ENCODE assay signal across 23 cellular contexts in genomic region chr19:56993851-56994250, GRCh38.
"Had no signal": no experiment of that assay in that cellular context is flagged by ENCODE, and none has a peak within 500 bp of the region (broad histone marks: within the 10 kb centered on the region; RNA-seq: fewer than 3 reads in every experiment).

No MANE protein-coding gene starts in this region.

- H3K9ac ChIP-seq: parathyroid adenoma had no signal

- H3K4me2 ChIP-seq: hepatocyte had no signal

- H2AFZ ChIP-seq: hepatocyte, parathyroid adenoma had no signal

- H3K79me2 ChIP-seq: hepatocyte, parathyroid adenoma had no signal

- H3K4me1 ChIP-seq: heart left ventricle, parathyroid adenoma, psoas muscle, sigmoid colon, transverse colon, upper lobe of right lung, uterus had no signal

- H3K27ac Mint-ChIP-seq: effector memory CD8-positive, alpha-beta T cell; mesothelial cell of epicardium; nephron; stimulated activated naive B cell treated with anti-CD40 and anti-IgM and Interleukin-4, amounts not matched to agents 10 μg/mL and 1 μg/mL and 100 μg/mL, for 72 hours; stimulated activated naive CD8-positive, alpha-beta T cell treated with anti-CD3 and anti-CD28 coated beads, Interleukin-15, Interleukin-2, amounts not matched to agents 100 ng/mL and 50 ng/mL, for 24 hours had no signal

- H3K9me3 ChIP-seq: sigmoid colon, transverse colon, upper lobe of right lung, uterus had no signal

- ATAC-seq: effector memory CD8-positive, alpha-beta T cell; heart left ventricle; left lobe of liver; mucosa of descending colon; psoas muscle; right cardiac atrium; stimulated activated naive B cell treated with anti-CD40 and anti-IgM and Interleukin-4, amounts not matched to agents 10 μg/mL and 1 μg/mL and 100 μg/mL, for 72 hours; upper lobe of right lung had no signal

- H3K4me3 Mint-ChIP-seq: effector memory CD8-positive, alpha-beta T cell; mesothelial cell of epicardium; naive B cell; nephron; stimulated activated naive B cell treated with anti-CD40 and anti-IgM and Interleukin-4, amounts not matched to agents 10 μg/mL and 1 μg/mL and 100 μg/mL, for 72 hours; stimulated activated naive CD8-positive, alpha-beta T cell treated with anti-CD3 and anti-CD28 coated beads, Interleukin-15, Interleukin-2, amounts not matched to agents 100 ng/mL and 50 ng/mL, for 24 hours had no signal

- DNase-seq: cerebellar nuclear complex; cortex of kidney; effector memory CD8-positive, alpha-beta T cell; heart left ventricle; kidney; mesenchymal stem cell; mucosa of descending colon; naive B cell; psoas muscle; right cardiac atrium; sigmoid colon; stimulated activated naive B cell treated with anti-CD40 and anti-IgM and Interleukin-4, amounts not matched to agents 10 μg/mL and 1 μg/mL and 100 μg/mL, for 72 hours; transverse colon; upper lobe of right lung; uterus had no signal

- H3K36me3 ChIP-seq: heart left ventricle, neutrophil, sigmoid colon, transverse colon, upper lobe of right lung, uterus had no signal

- H3K4me1 Mint-ChIP-seq: mesothelial cell of epicardium; naive B cell; nephron; stimulated activated naive B cell treated with anti-CD40 and anti-IgM and Interleukin-4, amounts not matched to agents 10 μg/mL and 1 μg/mL and 100 μg/mL, for 72 hours had no signal

- H3K4me3 ChIP-seq: heart left ventricle, hepatocyte, lung, mucosa of descending colon, psoas muscle, sigmoid colon, transverse colon, upper lobe of right lung, uterus had no signal

- H3K27me3 Mint-ChIP-seq: naive B cell; stimulated activated naive B cell treated with anti-CD40 and anti-IgM and Interleukin-4, amounts not matched to agents 10 μg/mL and 1 μg/mL and 100 μg/mL, for 72 hours; stimulated activated naive CD8-positive, alpha-beta T cell treated with anti-CD3 and anti-CD28 coated beads, Interleukin-15, Interleukin-2, amounts not matched to agents 100 ng/mL and 50 ng/mL, for 24 hours had no signal

- H3K27ac ChIP-seq: heart left ventricle, hepatocyte, neutrophil, parathyroid adenoma, psoas muscle, sigmoid colon, transverse colon, upper lobe of right lung, uterus had no signal

- H3K27me3 ChIP-seq: heart left ventricle, hepatocyte, neutrophil, sigmoid colon, transverse colon, upper lobe of right lung, uterus had no signal
